Comparison of ENCODE assay signal across 15 cellular contexts in genomic region chr3:78589778-78590177, GRCh38.
"Had no signal": no experiment of that assay in that cellular context is flagged by ENCODE, and none has a peak within 500 bp of the region (broad histone marks: within the 10 kb centered on the region; RNA-seq: fewer than 3 reads in every experiment).

No MANE protein-coding gene starts in this region.

- DNase-seq: activated CD4-positive, alpha-beta T cell treated with anti-CD3 and anti-CD28 coated beads for 1 hour; activated CD8-positive, alpha-beta memory T cell treated with anti-CD3 and anti-CD28 coated beads for 24 hours; activated effector memory CD4-positive, alpha-beta T cell treated with anti-CD3 and anti-CD28 coated beads, Interleukin-2, amount 50 U/mL, for 16 hours; activated T-cell treated with anti-CD3 and anti-CD28 coated beads, Interleukin-2, amount 50 U/mL, for 72 hours; adrenal gland; effector memory CD4-positive, alpha-beta T cell; esophagus squamous epithelium; left cardiac atrium; lower lobe of right lung; stimulated activated CD4-positive, alpha-beta T cell treated with anti-CD3 and anti-CD28 coated beads, Interleukin-12 subunit alpha, Interleukin-12 subunit beta, amount 100 ng/mL, for 4 hours; stimulated activated CD4-positive, alpha-beta T cell treated with anti-CD3 and anti-CD28 coated beads, Interleukin-1b, Interleukin-23, amount 100 ng/mL, for 48 hours; stimulated activated naive CD4-positive, alpha-beta T cell treated with Interleukin-2 at 50 U/mL for 16 hours; T-helper 17 cell; thyroid gland had no signal

- ATAC-seq: activated naive CD4-positive, alpha-beta T cell treated with anti-CD3 and anti-CD28 coated beads, Interleukin-2, amount 50 U/mL, for 72 hours; activated T-cell treated with anti-CD3 and anti-CD28 coated beads, Interleukin-2, amount 50 U/mL, for 72 hours; left cardiac atrium; lower lobe of right lung; T-helper 17 cell had no signal
